Comparison of ENCODE assay signal across 31 cellular contexts in the genomic region with DNA sequence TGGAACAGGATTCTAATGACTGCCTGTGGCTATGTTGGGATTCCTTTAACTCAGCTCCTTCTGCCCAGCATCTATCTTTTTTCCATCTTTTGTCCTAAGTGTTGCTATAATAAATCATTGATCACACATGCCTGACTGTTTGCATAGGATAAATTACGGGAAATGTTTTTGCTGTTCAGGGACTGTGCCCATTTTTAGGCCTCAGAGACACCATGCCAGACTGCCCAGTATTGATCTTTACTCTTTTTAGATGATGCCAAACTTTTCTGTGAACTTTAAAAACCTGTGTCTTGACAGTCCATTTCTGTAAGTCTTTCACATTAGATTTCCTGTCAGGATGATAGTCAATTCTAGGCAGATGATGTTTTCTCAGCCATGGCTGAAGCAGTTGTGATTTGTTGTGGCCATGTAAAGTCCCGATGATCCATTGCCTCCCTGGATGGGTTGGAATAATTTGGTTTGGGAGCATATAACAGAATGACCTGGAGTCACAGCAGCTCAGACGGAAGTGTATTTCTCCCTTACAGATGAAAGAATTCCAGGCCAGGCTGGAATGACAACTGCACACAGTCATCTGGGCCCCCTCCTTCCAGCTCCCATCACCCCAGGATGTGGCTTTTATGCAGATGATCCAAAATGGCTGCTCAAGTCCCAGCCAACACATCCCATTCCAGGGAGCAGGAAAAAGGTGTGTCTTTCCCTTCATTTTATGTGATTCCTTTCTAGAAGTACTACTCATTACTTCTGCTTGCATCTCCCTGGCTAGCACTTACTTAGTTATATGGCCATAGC. TPM values are rescaled to one million over a fixed set of nuclear protein-coding genes. Genes with fewer than 3 reads are reported as not detected.
DNase-seq lines count a peak whose midpoint lies in the region; TF ChIP-seq lines count a peak whose summit lies in the region.
"Had no signal": no experiment of that assay in that cellular context is flagged by ENCODE, and none has a peak within 500 bp of the region (broad histone marks: within the 10 kb centered on the region; RNA-seq: fewer than 3 reads in every experiment).

No MANE protein-coding gene starts in this region.

- H2BK120ac ChIP-seq in neuronal stem cell (ENCODE audit: low read depth, low read length) = no peak overlapping the region

- intact Hi-C loops in A673 (cut with micrococcal nuclease; ENCODE audit: unreplicated experiment) = no loop called here

- no peak overlapping the region for H2BK15ac ChIP-seq in neuronal stem cell (ENCODE audit: low read length)

- POLR2A ChIA-PET in A673 (lab: Charles Lee; ENCODE audit: low non-redundant PET) = no interaction called here

- H3K27me3 ChIP-seq in H7 (ENCODE audit: control insufficient read depth, insufficient read depth, low read length) (0 out of 2 replicates have a peak, but pooled peaks cover 2% of the 10 kb centered on the region), brain microvascular endothelial cell (replicated peaks) (no peaks in the 10 kb centered on the region), neuronal stem cell (ENCODE audit: control insufficient read depth in 3 of 3, insufficient read depth in 3 of 3, low read depth in 1 of 3, low read length in 3 of 3) (no peaks in the 10 kb centered on the region), A673 (replicated peaks; ENCODE audit: insufficient read depth, low read depth, low read length, poor library complexity) (no peaks in the 10 kb centered on the region)
- H3K27me3 ChIP-seq: BLaER1 treated with 17β-estradiol and CSF1 and Interleukin-3, amounts not matched to agents 10 nM and 100 nM; MG63; pancreas; right atrium auricular region had no signal

- H3K4me3 ChIP-seq in H7 (ENCODE audit: insufficient read depth, low read depth, low read length) = no peak overlapping the region
- no peak overlapping the region for H3K4me3 ChIP-seq in brain microvascular endothelial cell (ENCODE audit: low read depth, low read length)
- H3K4me3 ChIP-seq in neuronal stem cell (ENCODE audit: low read length in 2 of 2) = no peak overlapping the region
- no peak overlapping the region for H3K4me3 ChIP-seq in A673 (ENCODE audit: low read depth, low read length, poor library complexity, severe bottlenecking)
- H3K4me3 ChIP-seq: BLaER1 treated with 17β-estradiol and CSF1 and Interleukin-3, amounts not matched to agents 10 nM and 100 nM; MG63; pancreas; right atrium auricular region had no signal

- H2BK5ac ChIP-seq in neuronal stem cell (ENCODE audit: low read length) = no peak overlapping the region

- BruUV-seq in A673 (replicated peaks; lab: Mats Ljungman, UMichigan) = no TSS peak

- peaks cover 4% of the 10 kb centered on the region for H3K79me1 ChIP-seq in neuronal stem cell (ENCODE audit: low read depth, low read length)

- CTCF ChIA-PET in A673 (lab: Charles Lee) = no interaction called here

- H3K27ac ChIP-seq in brain microvascular endothelial cell (no peak overlapping the region), neuronal stem cell (replicated peaks; ENCODE audit: low read length) (no peak overlapping the region), A673 (ENCODE audit: low read depth, low read length, poor library complexity, severe bottlenecking) (no peak overlapping the region)
- H3K27ac ChIP-seq: 22Rv1; BLaER1 treated with 17β-estradiol and CSF1 and Interleukin-3, amounts not matched to agents 10 nM and 100 nM; HL-60; pancreas; right atrium auricular region had no signal

- H3K9me3 ChIP-seq in neuronal stem cell (replicated peaks in 1 of 2; ENCODE audit: control insufficient read depth in 2 of 2, insufficient read depth in 1 of 2, low read depth in 1 of 2, low read length in 2 of 2) (peaks cover 0 to 3% of the 10 kb centered on the region in 2 donors), A673 (ENCODE audit: low read depth, low read length, poor library complexity, severe bottlenecking) (no peaks in the 10 kb centered on the region)
- H3K9me3 ChIP-seq: MG63, pancreas, right atrium auricular region had no signal

- H4K91ac ChIP-seq in neuronal stem cell (ENCODE audit: low read depth, low read length, poor library complexity) = no peak overlapping the region

- TF ChIP-seq CTCF in brain microvascular endothelial cell (IDR thresholded peaks at IDR 0.05; ENCODE audit: low read depth, low read length, missing control alignments) (no peak), A673 (conservative IDR thresholded peaks at IDR 0.05; ENCODE audit: low read depth, low read length) (no peak)

- DNase-seq in NCI-H146 treated with DMSO at 0.1 percent for 48 hours (lab: John Stamatoyannopoulos, UW; ENCODE audit: unreplicated experiment) (peak; percentile 12), NCI-H146 (lab: John Stamatoyannopoulos, UW) (no peak), H7 (peak; percentile 37), brain microvascular endothelial cell (peak; percentile 14), neuronal stem cell (ENCODE audit: low spot score) (no peak), HuH-7 (ENCODE audit: low spot score) (no peak), A673 (ENCODE audit: low spot score) (no peak), NCI-H226 (no peak)
- DNase-seq: activated CD4-positive, alpha-beta T cell treated with anti-CD3 and anti-CD28 coated beads, Interleukin-2, amount 50 U/mL, for 48 hours; activated CD4-positive, CD25-positive, alpha-beta regulatory T cell; activated CD8-positive, alpha-beta memory T cell treated with anti-CD3 and anti-CD28 coated beads, Interleukin-2, amount 50 U/mL, for 48 hours; activated naive CD8-positive, alpha-beta T cell treated with anti-CD3 and anti-CD28 coated beads for 36 hours; effector CD4-positive, alpha-beta T cell; erythroblast; NCI-H1417 treated with DMSO at 0.1 percent for 48 hours; NCI-H2171; NCI-H69; pancreas; stimulated activated CD8-positive, alpha-beta memory T cell treated with anti-CD3 and anti-CD28 coated beads, Interleukin-4, amount 100 ng/mL, for 48 hours; T1000; trophoblast cell had no signal

- H3K9ac ChIP-seq in neuronal stem cell (ENCODE audit: low read depth, low read length, poor library complexity) = no peak overlapping the region
- H3K9ac ChIP-seq: BLaER1 treated with 17β-estradiol and CSF1 and Interleukin-3, amounts not matched to agents 10 nM and 100 nM had no signal

- H3K23ac ChIP-seq in neuronal stem cell (ENCODE audit: low read depth, low read length, poor library complexity) = no peak overlapping the region

- H3K4me1 ChIP-seq in neuronal stem cell (ENCODE audit: control insufficient read depth in 2 of 2, insufficient read depth in 1 of 2, low read depth in 1 of 2, low read length in 2 of 2) (peaks cover 5 to 12% of the 10 kb centered on the region in 2 donors), A673 (ENCODE audit: insufficient read depth, low read length, poor library complexity, severe bottlenecking) (peaks cover 3% of the 10 kb centered on the region)

- no peak overlapping the region for H2AK5ac ChIP-seq in neuronal stem cell (ENCODE audit: low read depth, low read length)

- no peak overlapping the region for H3K4ac ChIP-seq in neuronal stem cell (ENCODE audit: low read length)

- H4K8ac ChIP-seq in neuronal stem cell (ENCODE audit: low read depth, low read length) = no peak overlapping the region

- no peak overlapping the region for H3K4me2 ChIP-seq in neuronal stem cell (ENCODE audit: insufficient read depth, low read length, poor library complexity, severe bottlenecking)
- H3K4me2 ChIP-seq: BLaER1 treated with 17β-estradiol and CSF1 and Interleukin-3, amounts not matched to agents 10 nM and 100 nM had no signal

- in situ Hi-C loops in brain microvascular endothelial cell (cut with HindIII; ENCODE audit: low pct_ligation_motif_present, low sequenced_read_pairs) = no loop called here

- H2AFZ ChIP-seq in neuronal stem cell (ENCODE audit: low read length) = peak overlapping the region; percentile 76

- H2BK12ac ChIP-seq in neuronal stem cell (ENCODE audit: low read length) = no peak overlapping the region

- no peak overlapping the region for H3K14ac ChIP-seq in neuronal stem cell (ENCODE audit: low read length)

- H3K18ac ChIP-seq in neuronal stem cell (ENCODE audit: low read length) = no peak overlapping the region

- WGBS in neuronal stem cell (ENCODE audit: extremely low coverage in 2 of 2, insufficient read length in 2 of 2, insufficient replicate concordance in 1 of 2), 2 donors = no CpG with 5 or more reads among the region's 3 CpGs

- H3K36me3 ChIP-seq in H7 (replicated peaks; ENCODE audit: control insufficient read depth, insufficient read depth, low read length) = no peaks in the 10 kb centered on the region
- no peaks in the 10 kb centered on the region for H3K36me3 ChIP-seq in brain microvascular endothelial cell (replicated peaks)
- no peaks in the 10 kb centered on the region for H3K36me3 ChIP-seq in neuronal stem cell (replicated peaks in 1 of 2; ENCODE audit: control insufficient read depth in 2 of 2, insufficient read depth in 2 of 2, low read length in 2 of 2)
- H3K36me3 ChIP-seq in A673 (ENCODE audit: insufficient read depth, low read length, poor library complexity, severe bottlenecking) = no peaks in the 10 kb centered on the region
- H3K36me3 ChIP-seq: BLaER1 treated with 17β-estradiol and CSF1 and Interleukin-3, amounts not matched to agents 10 nM and 100 nM; MG63; pancreas; right atrium auricular region had no signal

RNA-seq across cellular contexts. Expression of a gene that starts 3.4 kb away (rescaled TPM):
- not detected in 2 replicates for total RNA-seq in H7 (2014; rRNA removed; shearing (Covaris generic))
- not detected for polyA plus RNA-seq in neuronal stem cell (2013, experiment 1 of 2)
- not detected for polyA plus RNA-seq in neuronal stem cell (2013, experiment 2 of 2)
- total RNA-seq in A673 (2021) = not detected in 2 replicates
- total RNA-seq: activated naive CD8-positive, alpha-beta T cell treated with anti-CD3 and anti-CD28 coated beads for 36 hours; activated T-helper 2 cell treated with anti-CD3 and anti-CD28 coated beads, Interferon-gamma antibody, Interleukin-2, Interleukin-4, amounts not matched to agents 10 μg/mL and 5 μg/mL and 100 μg/mL, durations not matched to agents 14 hours and 24 hours and 36 hours; frontal cortex; kidney epithelial cell; lung microvascular endothelial cell; pancreas; right atrium auricular region had no signal
- polyA plus RNA-seq: IgD-negative memory B cell, pancreas had no signal

RNA-seq across cellular contexts. Expression of a gene that starts 3.6 kb away (rescaled TPM):
- 24.4 and 31.5 TPM in 2 replicates for total RNA-seq in H7 (2014; rRNA removed; shearing (Covaris generic))
- 19.4 TPM for polyA plus RNA-seq in neuronal stem cell (2013, experiment 1 of 2)
- polyA plus RNA-seq in neuronal stem cell (2013, experiment 2 of 2) = 20.0 TPM
- 66.8 and 86.6 TPM in 2 replicates for total RNA-seq in A673 (2021)

Comparison
In these comparisons a context has a peak if more than half of its experiments do, and no peak if none do; other contexts are left out.
1. DNase-seq: peak in NCI-H146 treated with DMSO at 0.1 percent for 48 hours (single experiment), H7 (single experiment) and brain microvascular endothelial cell (single experiment); none in NCI-H146 (single experiment), neuronal stem cell (single experiment), HuH-7 (single experiment), A673 (single experiment) and NCI-H226 (single experiment).